ENCODE assay signal across 14 cellular contexts in the genomic region with DNA sequence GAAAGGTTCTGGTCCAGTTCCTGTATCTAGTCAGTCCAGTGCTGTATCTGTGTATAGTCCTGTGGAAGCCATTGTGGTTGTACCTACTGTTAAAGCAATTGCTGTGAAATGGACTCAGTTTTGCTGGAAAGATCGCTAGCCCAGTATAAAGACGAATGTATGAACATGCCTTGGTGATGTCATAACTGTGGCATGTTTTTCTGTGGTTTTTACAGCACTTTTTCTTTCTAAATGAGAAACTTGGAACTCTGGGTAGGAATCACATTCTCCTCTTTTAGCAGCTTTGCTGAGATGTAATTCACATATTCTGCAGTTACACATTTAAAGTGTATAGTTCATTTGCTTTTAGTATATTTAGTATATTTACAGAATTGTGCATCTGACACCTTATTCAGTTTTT. TPM values are rescaled to one million over a fixed set of nuclear protein-coding genes. Genes with fewer than 3 reads are reported as not detected.
DNase-seq lines count a peak whose midpoint lies in the region; ATAC-seq, FAIRE-seq and TF ChIP-seq lines count a peak whose summit lies in the region.
"Had no signal": no experiment of that assay in that cellular context is flagged by ENCODE, and none has a peak within 500 bp of the region (broad histone marks: within the 10 kb centered on the region; RNA-seq: fewer than 3 reads in every experiment).

No MANE protein-coding gene starts in this region.

- H3K9me3 ChIP-seq in endothelial cell of umbilical vein (replicated peaks; ENCODE audit: control insufficient read depth, insufficient read depth, low read length), result no peaks in the 10 kb centered on the region
- H3K9me3 ChIP-seq: adrenal gland had no signal

- H3K79me2 ChIP-seq in endothelial cell of umbilical vein (ENCODE audit: control insufficient read depth, insufficient read depth, low read length), result no peaks in the 10 kb centered on the region

- DNase-seq in EH (ENCODE audit: low read depth) (peak; percentile 88), NCI-H226 (peak; percentile 55), endothelial cell of umbilical vein (ENCODE audit: low read depth, low spot score) (no peak), non-pigmented ciliary epithelial cell (ENCODE audit: low read depth) (peak; percentile 60), H7 (no peak), hippocampal formation (lab: John Stamatoyannopoulos, UW) (no peak), sciatic nerve (ENCODE audit: low spot score) (no peak), GM13976 (ENCODE audit: low spot score) (no peak)
- DNase-seq: activated T-cell treated with anti-CD3 and anti-CD28 coated beads for 4 hours; adrenal gland; CD8-positive, alpha-beta memory T cell; NCI-H1092; NCI-H510A; stomach had no signal

- intact Hi-C loops in endothelial cell of umbilical vein (cut with micrococcal nuclease) (no loop called here), sciatic nerve (cut with DNase I) (no loop called here)

- BruUV-seq in endothelial cell of umbilical vein (replicated peaks; lab: Mats Ljungman, UMichigan), result no TSS peak

- H3K9ac ChIP-seq in endothelial cell of umbilical vein (replicated peaks; ENCODE audit: extremely low read depth, insufficient read depth, low read length), result no peak overlapping the region

- H3K36me3 ChIP-seq in endothelial cell of umbilical vein (ENCODE audit: control insufficient read depth in 2 of 2, extremely low read depth in 1 of 2, insufficient read depth in 2 of 2, low read length in 2 of 2), result peaks cover 0 to 4% of the 10 kb centered on the region in 2 experiments
- H3K36me3 ChIP-seq in H7 (replicated peaks; ENCODE audit: control insufficient read depth, insufficient read depth, low read length), result no peaks in the 10 kb centered on the region
- H3K36me3 ChIP-seq: adrenal gland had no signal

- H4K20me1 ChIP-seq in endothelial cell of umbilical vein (replicated peaks; ENCODE audit: control insufficient read depth, extremely low read depth, insufficient read depth, low read length), result peaks cover 2% of the 10 kb centered on the region

- H3K4me1 ChIP-seq in endothelial cell of umbilical vein (ENCODE audit: control insufficient read depth, extremely low read depth, insufficient read depth, low read length), result no peaks in the 10 kb centered on the region
- H3K4me1 ChIP-seq: adrenal gland had no signal

- dilution Hi-C loops in endothelial cell of umbilical vein (cut with MboI; ENCODE audit: extremely low pct_ligation_motif_present, low sequenced_read_pairs), result no loop called here

- no peak for TF ChIP-seq CTCF in endothelial cell of umbilical vein (IDR thresholded peaks at IDR 0.05; ENCODE audit: extremely low read depth in 1 of 2, insufficient read depth in 1 of 2, low read depth in 1 of 2, low read length in 2 of 2)
- no peak for TF ChIP-seq CTCF in GM13976 (IDR thresholded peaks at IDR 0.05; ENCODE audit: borderline replicate concordance, control extremely low read depth, extremely low read depth, insufficient read depth, missing control alignments)

- peak; percentile 31 for FAIRE-seq in endothelial cell of umbilical vein (lab: Jason Lieb, UNC)

- POLR2A ChIA-PET in endothelial cell of umbilical vein (lab: Charles Lee), result no interaction called here

- H3K4me3 ChIP-seq in endothelial cell of umbilical vein (replicated peaks in 1 of 3; ENCODE audit: insufficient read depth in 1 of 3, low read depth in 1 of 3, low read length in 3 of 3) (no peak overlapping the region), H7 (ENCODE audit: insufficient read depth, low read depth, low read length) (no peak overlapping the region)
- H3K4me3 ChIP-seq: adrenal gland, stomach had no signal

- CTCF ChIA-PET in endothelial cell of umbilical vein (lab: Charles Lee), result no interaction called here

- in situ Hi-C loops in GM13976 (cut with MboI; ENCODE audit: low sequenced_read_pairs, unreplicated experiment), result no loop called here

- ATAC-seq in sciatic nerve, result no peak

- no peak overlapping the region for H2AFZ ChIP-seq in endothelial cell of umbilical vein (ENCODE audit: low read depth, low read length)

- H3K4me2 ChIP-seq in endothelial cell of umbilical vein (ENCODE audit: insufficient read depth, low read length), result no peak overlapping the region

- H3K9me1 ChIP-seq in endothelial cell of umbilical vein (replicated peaks; ENCODE audit: control insufficient read depth, extremely low read depth, insufficient read depth, low read length), result no peaks in the 10 kb centered on the region

- H3K27me3 ChIP-seq in endothelial cell of umbilical vein (ENCODE audit: control insufficient read depth in 2 of 2, insufficient read depth in 2 of 2, low read length in 2 of 2) (no peaks in the 10 kb centered on the region), H7 (ENCODE audit: control insufficient read depth, insufficient read depth, low read length) (no peaks in the 10 kb centered on the region)
- H3K27me3 ChIP-seq: adrenal gland, stomach had no signal

- TF ChIP-seq POLR2A in endothelial cell of umbilical vein (IDR thresholded peaks at IDR 0.05; ENCODE audit: low read depth, low read length), result no peak

- H3K27ac ChIP-seq in endothelial cell of umbilical vein (ENCODE audit: insufficient read depth, low read depth, low read length), result no peak overlapping the region
- H3K27ac ChIP-seq: adrenal gland, stomach had no signal

TF ChIP-seq in endothelial cell of umbilical vein, 7 proteins besides CTCF, POLR2A, EP300 and RAD21:
- TF ChIP-seq GATA2 (IDR thresholded peaks at IDR 0.05; ENCODE audit: insufficient read depth, insufficient read length, low read depth, low read length) (no peak), EZH2 (IDR thresholded peaks at IDR 0.05; ENCODE audit: borderline replicate concordance, low read depth, low read length, severe bottlenecking) (no peak), FOS (IDR thresholded peaks at IDR 0.05; ENCODE audit: borderline replicate concordance, insufficient read depth, low read length) (no peak), JUN (IDR thresholded peaks at IDR 0.05; ENCODE audit: borderline replicate concordance, insufficient read depth, insufficient read length, low read depth) (no peak), MYC (IDR thresholded peaks at IDR 0.05; ENCODE audit: low read depth, low read length) (no peak), POLR2AphosphoS5 (IDR thresholded peaks at IDR 0.05; ENCODE audit: insufficient read depth, low read depth, low read length) (no peak)
- TF ChIP-seq, protein P1, sequence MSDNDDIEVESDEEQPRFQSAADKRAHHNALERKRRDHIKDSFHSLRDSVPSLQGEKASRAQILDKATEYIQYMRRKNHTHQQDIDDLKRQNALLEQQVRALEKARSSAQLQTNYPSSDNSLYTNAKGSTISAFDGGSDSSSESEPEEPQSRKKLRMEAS (IDR thresholded peaks at IDR 0.05; ENCODE audit: insufficient read depth, insufficient read length), result no peak

RNA-seq across cellular contexts. Expression of gene MAP2K4, which starts 58.1 kb away (rescaled TPM):
- total RNA-seq in endothelial cell of umbilical vein (17.5 and 21.0 TPM in 2 replicates), sciatic nerve (48.0 TPM)
- polyA plus RNA-seq in endothelial cell of umbilical vein, result 7.5 and 8.6 TPM in 2 replicates
- 9.8 and 11.0 TPM in 2 replicates for polyA plus RNA-seq in endothelial cell of umbilical vein (2011; cell fraction: cytosol; rRNA removed)
- polyA plus RNA-seq in endothelial cell of umbilical vein (2011; cell fraction: nucleus; rRNA removed), result 16.6 and 19.2 TPM in 2 replicates
- polyA plus RNA-seq in endothelial cell of umbilical vein (2012), result 15.3 and 18.4 TPM in 2 replicates
- 14.9 and 20.4 TPM in 2 replicates for polyA minus RNA-seq in endothelial cell of umbilical vein
- 10.2 TPM for polyA minus RNA-seq in endothelial cell of umbilical vein (2011; cell fraction: cytosol; rRNA and poly(A)+ RNA removed)
- 22.2 and 36.7 TPM in 2 replicates for polyA minus RNA-seq in endothelial cell of umbilical vein (2011; cell fraction: nucleus; rRNA and poly(A)+ RNA removed)
- 25.6 and 29.0 TPM in 2 replicates for total RNA-seq in H7 (2014; rRNA removed; shearing (Covaris generic))

Comparison
In these comparisons a context has a peak if more than half of its experiments do, and no peak if none do; other contexts are left out.
1. DNase-seq: peak in EH (single experiment), NCI-H226 (single experiment) and non-pigmented ciliary epithelial cell (single experiment); none in endothelial cell of umbilical vein (single experiment), H7 (single experiment), hippocampal formation (0 of 2), sciatic nerve (single experiment) and GM13976 (single experiment).